ENCODE assay signal across 9 cellular contexts in the genomic region with DNA sequence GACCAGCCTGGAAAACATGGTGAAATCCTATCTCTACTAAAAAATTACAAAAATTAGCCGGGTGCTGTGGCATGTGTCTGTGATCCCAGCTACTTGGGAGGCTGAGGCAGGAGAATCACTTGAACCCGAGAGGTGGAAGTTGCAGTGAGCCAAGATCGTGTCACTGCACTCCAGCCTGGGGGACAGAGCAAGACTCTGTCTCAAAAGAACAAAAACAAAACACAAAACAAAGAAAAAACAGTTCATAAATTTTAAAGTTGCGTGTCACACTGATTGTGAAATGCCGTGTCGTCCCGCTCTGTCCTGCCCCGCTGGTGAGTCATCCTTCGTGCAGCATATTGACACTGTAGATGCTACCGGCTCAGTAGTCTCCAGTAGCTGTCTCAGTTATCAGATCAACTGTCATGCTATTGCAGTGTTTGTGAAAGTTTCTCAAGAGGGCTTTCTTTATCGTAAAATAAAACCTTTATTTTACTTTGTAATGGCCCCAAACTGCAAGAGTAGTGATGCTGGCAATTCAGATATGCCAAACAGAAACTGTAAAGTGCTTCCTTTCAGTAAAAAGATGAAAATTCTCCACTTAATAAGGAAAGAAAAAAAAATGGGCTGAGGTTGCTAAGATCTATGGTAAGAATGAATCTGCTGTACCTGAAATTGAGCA. TPM values are rescaled to one million over a fixed set of nuclear protein-coding genes. Genes with fewer than 3 reads are reported as not detected.
DNase-seq lines count a peak whose midpoint lies in the region; ATAC-seq, FAIRE-seq and TF ChIP-seq lines count a peak whose summit lies in the region.
"Had no signal": no experiment of that assay in that cellular context is flagged by ENCODE, and none has a peak within 500 bp of the region (broad histone marks: within the 10 kb centered on the region; RNA-seq: fewer than 3 reads in every experiment).

No MANE protein-coding gene starts in this region.

- H3K27me3 ChIP-seq in left lung: peaks cover 0 to 53% of the 10 kb centered on the region in 2 donors
- H3K27me3 ChIP-seq in SJCRH30: peaks cover 33% of the 10 kb centered on the region

- ATAC-seq in activated T-helper 17 cell treated with anti-CD3 and anti-CD28 coated beads, Interleukin-2, amount 50 U/mL, for 72 hours (replicated peaks): peak; percentile 74
- peak; percentile 76 for ATAC-seq in left lung
- ATAC-seq in GM21367 (IDR thresholded peaks at IDR 0.05; ENCODE audit: unreplicated experiment): no peak

- H3K4me3 Mint-ChIP-seq in activated T-helper 17 cell treated with anti-CD3 and anti-CD28 coated beads, Interleukin-2, amount 50 U/mL, for 72 hours: no peak overlapping the region

- no peak overlapping the region for H3K27ac Mint-ChIP-seq in activated T-helper 17 cell treated with anti-CD3 and anti-CD28 coated beads, Interleukin-2, amount 50 U/mL, for 72 hours

- H3K36me3 ChIP-seq in left lung: no peaks in the 10 kb centered on the region
- H3K36me3 ChIP-seq in SJCRH30: no peaks in the 10 kb centered on the region

- intact Hi-C loops in left lung (cut with DNase I): no loop called here

- H3K4me3 ChIP-seq in left lung (no peak overlapping the region), SJCRH30 (no peak overlapping the region)

- H3K27me3 Mint-ChIP-seq in activated T-helper 17 cell treated with anti-CD3 and anti-CD28 coated beads, Interleukin-2, amount 50 U/mL, for 72 hours: peaks cover 59% of the 10 kb centered on the region

- TF ChIP-seq CTCF in left lung (IDR thresholded peaks at IDR 0.05): no peak

- no peak for FAIRE-seq in GM12892 (lab: Jason Lieb, UNC)

- H3K27ac ChIP-seq in left lung (peak overlapping the region in 1 of 2 donors; percentile 57), SJCRH30 (no peak overlapping the region)

- no peaks in the 10 kb centered on the region for H3K36me3 Mint-ChIP-seq in activated T-helper 17 cell treated with anti-CD3 and anti-CD28 coated beads, Interleukin-2, amount 50 U/mL, for 72 hours (ENCODE audit: low read depth)

- H3K4me1 ChIP-seq in left lung: peaks cover 0 to 7% of the 10 kb centered on the region in 2 donors
- no peaks in the 10 kb centered on the region for H3K4me1 ChIP-seq in SJCRH30

- no peaks in the 10 kb centered on the region for H3K9me3 Mint-ChIP-seq in activated T-helper 17 cell treated with anti-CD3 and anti-CD28 coated beads, Interleukin-2, amount 50 U/mL, for 72 hours

- H3K4me1 Mint-ChIP-seq in activated T-helper 17 cell treated with anti-CD3 and anti-CD28 coated beads, Interleukin-2, amount 50 U/mL, for 72 hours: no peaks in the 10 kb centered on the region

- H3K9me3 ChIP-seq in left lung (no peaks in the 10 kb centered on the region), SJCRH30 (replicated peaks) (no peaks in the 10 kb centered on the region)

- TF ChIP-seq POLR2A in GM12892 (IDR thresholded peaks at IDR 0.05; ENCODE audit: low read depth, low read length): no peak

- DNase-seq in COLO668 (lab: John Stamatoyannopoulos, UW; ENCODE audit: unreplicated experiment) (peak; percentile 61), HuH-7.5 (ENCODE audit: low spot score) (peak; percentile 82), left lung (peak in 1 of 2 donors; percentile 52), GM12892 (ENCODE audit: insufficient read length) (no peak), SJCRH30 (no peak)
- DNase-seq in activated CD8-positive, alpha-beta memory T cell treated with anti-CD3 and anti-CD28 coated beads for 24 hours: no peak

RNA-seq across cellular contexts. Expression of a gene that starts 36.4 kb away (rescaled TPM):
- total RNA-seq in activated T-helper 17 cell treated with anti-CD3 and anti-CD28 coated beads, Interleukin-2, amount 50 U/mL, for 72 hours: not detected
- under 1 TPM in 1 of 2 donors, not detected in 1; 0.35 TPM for total RNA-seq in left lung
- not detected for polyA plus RNA-seq in GM12892 (2012; ENCODE audit: missing spikeins)
- total RNA-seq in SJCRH30 (2014; rRNA removed; shearing (Covaris generic)): not detected in 2 replicates
- total RNA-seq: OCI-LY7 had no signal

RNA-seq across cellular contexts. Expression of a gene that starts 45.1 kb away (rescaled TPM):
- not detected for total RNA-seq in activated T-helper 17 cell treated with anti-CD3 and anti-CD28 coated beads, Interleukin-2, amount 50 U/mL, for 72 hours
- 1 to 10 TPM in 1 of 2 donors, not detected in 1; 1.8 TPM for total RNA-seq in left lung
- polyA plus RNA-seq in GM12892 (2012; ENCODE audit: missing spikeins): not detected
- total RNA-seq in SJCRH30 (2014; rRNA removed; shearing (Covaris generic)): not detected in 2 replicates
- total RNA-seq: OCI-LY7 had no signal

Comparison
In these comparisons a context has a peak if more than half of its experiments do, and no peak if none do; other contexts are left out.
1. DNase-seq: peak in COLO668 (single experiment) and HuH-7.5 (single experiment); none in GM12892 (single experiment), activated CD8-positive, alpha-beta memory T cell treated with anti-CD3 and anti-CD28 coated beads for 24 hours (single experiment) and SJCRH30 (0 of 2).